Comparison of ENCODE assay signal across 1 cellular context in the genomic region with DNA sequence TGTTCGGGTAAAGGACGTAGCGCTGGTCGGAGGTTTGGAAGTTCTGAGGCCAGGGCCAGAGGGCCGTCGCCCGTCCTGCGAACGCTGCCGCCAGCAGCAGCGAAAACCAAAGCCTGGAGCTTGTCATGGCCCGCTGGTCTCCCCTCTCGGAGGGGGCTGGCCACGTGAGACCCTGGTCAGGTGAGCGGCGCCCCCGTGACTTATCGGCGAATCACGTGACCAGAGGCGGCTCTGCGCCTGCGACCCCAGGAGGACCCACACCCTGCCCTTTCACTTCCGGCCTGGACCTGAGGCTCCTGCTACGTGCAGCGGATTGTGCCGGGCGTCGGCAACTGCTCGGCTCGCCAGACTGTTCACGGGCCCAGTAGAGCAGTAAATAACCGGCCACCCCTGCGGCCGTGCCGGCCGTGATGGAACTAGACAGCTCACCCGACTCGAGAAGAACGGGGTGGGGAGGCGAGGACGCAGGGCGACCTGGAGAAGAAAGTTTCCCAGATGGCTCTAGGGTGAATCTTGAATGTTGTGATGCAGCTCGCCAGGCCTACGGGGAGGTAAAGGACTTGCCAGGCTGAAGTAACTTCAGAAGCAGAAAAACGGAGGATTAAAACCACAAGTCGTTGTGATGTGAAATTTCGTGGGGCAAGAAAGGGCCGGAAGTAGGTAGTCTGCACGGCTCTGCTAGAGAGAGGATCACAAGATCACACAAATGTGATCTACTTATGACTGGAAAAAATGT.
TF ChIP-seq lines count a peak whose summit lies in the region.

A gene (minus strand): TSS at position 169 of the 736 bp plus-strand sequence. CDS start 42 bp downstream, at position 127.

TF ChIP-seq in HepG2, 621 proteins besides CTCF, POLR2A, EP300 and RAD21 (continued from another document and continues in another):
- TF ChIP-seq, protein P1, sequence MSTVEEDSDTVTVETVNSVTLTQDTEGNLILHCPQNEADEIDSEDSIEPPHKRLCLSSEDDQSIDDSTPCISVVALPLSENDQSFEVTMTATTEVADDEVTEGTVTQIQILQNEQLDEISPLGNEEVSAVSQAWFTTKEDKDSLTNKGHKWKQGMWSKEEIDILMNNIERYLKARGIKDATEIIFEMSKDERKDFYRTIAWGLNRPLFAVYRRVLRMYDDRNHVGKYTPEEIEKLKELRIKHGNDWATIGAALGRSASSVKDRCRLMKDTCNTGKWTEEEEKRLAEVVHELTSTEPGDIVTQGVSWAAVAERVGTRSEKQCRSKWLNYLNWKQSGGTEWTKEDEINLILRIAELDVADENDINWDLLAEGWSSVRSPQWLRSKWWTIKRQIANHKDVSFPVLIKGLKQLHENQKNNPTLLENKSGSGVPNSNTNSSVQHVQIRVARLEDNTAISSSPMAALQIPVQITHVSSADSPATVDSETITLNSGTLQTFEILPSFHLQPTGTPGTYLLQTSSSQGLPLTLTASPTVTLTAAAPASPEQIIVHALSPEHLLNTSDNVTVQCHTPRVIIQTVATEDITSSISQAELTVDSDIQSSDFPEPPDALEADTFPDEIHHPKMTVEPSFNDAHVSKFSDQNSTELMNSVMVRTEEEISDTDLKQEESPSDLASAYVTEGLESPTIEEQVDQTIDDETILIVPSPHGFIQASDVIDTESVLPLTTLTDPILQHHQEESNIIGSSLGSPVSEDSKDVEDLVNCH (CRISPR knock-in tag; IDR thresholded peaks at IDR 0.05) = no peak
- TF ChIP-seq, protein P2, sequence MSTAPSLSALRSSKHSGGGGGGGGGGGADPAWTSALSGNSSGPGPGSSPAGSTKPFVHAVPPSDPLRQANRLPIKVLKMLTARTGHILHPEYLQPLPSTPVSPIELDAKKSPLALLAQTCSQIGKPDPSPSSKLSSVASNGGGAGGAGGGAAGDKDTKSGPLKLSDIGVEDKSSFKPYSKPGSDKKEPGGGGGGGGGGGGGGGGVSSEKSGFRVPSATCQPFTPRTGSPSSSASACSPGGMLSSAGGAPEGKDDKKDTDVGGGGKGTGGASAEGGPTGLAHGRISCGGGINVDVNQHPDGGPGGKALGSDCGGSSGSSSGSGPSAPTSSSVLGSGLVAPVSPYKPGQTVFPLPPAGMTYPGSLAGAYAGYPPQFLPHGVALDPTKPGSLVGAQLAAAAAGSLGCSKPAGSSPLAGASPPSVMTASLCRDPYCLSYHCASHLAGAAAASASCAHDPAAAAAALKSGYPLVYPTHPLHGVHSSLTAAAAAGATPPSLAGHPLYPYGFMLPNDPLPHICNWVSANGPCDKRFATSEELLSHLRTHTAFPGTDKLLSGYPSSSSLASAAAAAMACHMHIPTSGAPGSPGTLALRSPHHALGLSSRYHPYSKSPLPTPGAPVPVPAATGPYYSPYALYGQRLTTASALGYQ (CRISPR knock-in tag; IDR thresholded peaks at IDR 0.05) = peak; percentile 78
- peak; percentile 50; the same call in 1 of the 2 replicates for TF ChIP-seq ZNF776 (CRISPR knock-in tag; IDR thresholded peaks at IDR 0.05)
- peak; percentile 65; the same call in 1 of the 2 replicates for TF ChIP-seq ZNF224 (CRISPR knock-in tag; IDR thresholded peaks at IDR 0.05)
- peak; percentile 95; the same call in 1 of the 2 replicates for TF ChIP-seq CBX5 (CRISPR knock-in tag; IDR thresholded peaks at IDR 0.05; ENCODE audit: borderline replicate concordance)
- peak; percentile 37; the same call in 1 of the 2 replicates for TF ChIP-seq HMG20A (CRISPR knock-in tag; IDR thresholded peaks at IDR 0.05; ENCODE audit: borderline replicate concordance)
- TF ChIP-seq FOXC1 (CRISPR knock-in tag; IDR thresholded peaks at IDR 0.05; ENCODE audit: borderline replicate concordance) = peak; percentile 95
- peak; percentile 82 for TF ChIP-seq ZNF451 (CRISPR knock-in tag; IDR thresholded peaks at IDR 0.05)
- peak; percentile 94; the same call in 1 of the 2 replicates for TF ChIP-seq ZNF737 (CRISPR knock-in tag; IDR thresholded peaks at IDR 0.05; ENCODE audit: borderline replicate concordance)
- peak; percentile 76 for TF ChIP-seq RXRB (CRISPR knock-in tag; IDR thresholded peaks at IDR 0.05; ENCODE audit: borderline replicate concordance)
- no peak for TF ChIP-seq MZF1 (CRISPR knock-in tag; IDR thresholded peaks at IDR 0.05; ENCODE audit: borderline replicate concordance)
- TF ChIP-seq EHMT2 (IDR thresholded peaks at IDR 0.05; ENCODE audit: borderline replicate concordance, low read depth, low read length) = no peak
- TF ChIP-seq, protein P3, sequence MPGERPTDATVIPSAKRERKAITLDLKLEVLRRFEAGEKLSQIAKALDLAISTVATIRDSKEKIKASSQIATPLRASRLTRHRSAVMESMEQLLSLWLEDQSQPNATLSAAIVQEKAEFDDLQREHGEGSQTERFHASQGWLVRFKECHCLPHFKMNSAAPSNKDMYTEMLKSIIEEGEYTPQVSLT (CRISPR knock-in tag; IDR thresholded peaks at IDR 0.05; ENCODE audit: borderline replicate concordance, low read depth) = no peak
- TF ChIP-seq SRY (CRISPR knock-in tag; IDR thresholded peaks at IDR 0.05) = peak; percentile 96; the same call in 1 of the 2 replicates
- TF ChIP-seq ZNF878 (CRISPR knock-in tag; IDR thresholded peaks at IDR 0.05) = peak; percentile 86
- TF ChIP-seq ZNF543 (CRISPR knock-in tag; IDR thresholded peaks at IDR 0.05) = peak; percentile 79; the same call in 1 of the 2 replicates
- TF ChIP-seq ZNF83 (CRISPR knock-in tag; IDR thresholded peaks at IDR 0.05; ENCODE audit: borderline replicate concordance) = no peak
- TF ChIP-seq, protein P4, sequence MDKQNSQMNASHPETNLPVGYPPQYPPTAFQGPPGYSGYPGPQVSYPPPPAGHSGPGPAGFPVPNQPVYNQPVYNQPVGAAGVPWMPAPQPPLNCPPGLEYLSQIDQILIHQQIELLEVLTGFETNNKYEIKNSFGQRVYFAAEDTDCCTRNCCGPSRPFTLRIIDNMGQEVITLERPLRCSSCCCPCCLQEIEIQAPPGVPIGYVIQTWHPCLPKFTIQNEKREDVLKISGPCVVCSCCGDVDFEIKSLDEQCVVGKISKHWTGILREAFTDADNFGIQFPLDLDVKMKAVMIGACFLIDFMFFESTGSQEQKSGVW (CRISPR knock-in tag; IDR thresholded peaks at IDR 0.05; ENCODE audit: borderline replicate concordance) = peak; percentile 90; the same call in 1 of the 2 replicates
- 0 out of 2 replicates have a peak, but pooled peaks have one; percentile 39 for TF ChIP-seq HMG20B (CRISPR knock-in tag; conservative IDR thresholded peaks at IDR 0.05)
- TF ChIP-seq TAF1 (CRISPR knock-in tag; IDR thresholded peaks at IDR 0.05) = peak; percentile 97
- peak; percentile 97 for TF ChIP-seq ZNF547 (CRISPR knock-in tag; IDR thresholded peaks at IDR 0.05)
- peak; percentile 77 for TF ChIP-seq NR2F6 (IDR thresholded peaks at IDR 0.05)
- peak; percentile 87 for TF ChIP-seq NR2F6 (CRISPR knock-in tag; IDR thresholded peaks at IDR 0.05)
- TF ChIP-seq, protein P5, sequence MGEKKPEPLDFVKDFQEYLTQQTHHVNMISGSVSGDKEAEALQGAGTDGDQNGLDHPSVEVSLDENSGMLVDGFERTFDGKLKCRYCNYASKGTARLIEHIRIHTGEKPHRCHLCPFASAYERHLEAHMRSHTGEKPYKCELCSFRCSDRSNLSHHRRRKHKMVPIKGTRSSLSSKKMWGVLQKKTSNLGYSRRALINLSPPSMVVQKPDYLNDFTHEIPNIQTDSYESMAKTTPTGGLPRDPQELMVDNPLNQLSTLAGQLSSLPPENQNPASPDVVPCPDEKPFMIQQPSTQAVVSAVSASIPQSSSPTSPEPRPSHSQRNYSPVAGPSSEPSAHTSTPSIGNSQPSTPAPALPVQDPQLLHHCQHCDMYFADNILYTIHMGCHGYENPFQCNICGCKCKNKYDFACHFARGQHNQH (CRISPR knock-in tag; IDR thresholded peaks at IDR 0.05) = peak; percentile 78
- TF ChIP-seq, protein P6, sequence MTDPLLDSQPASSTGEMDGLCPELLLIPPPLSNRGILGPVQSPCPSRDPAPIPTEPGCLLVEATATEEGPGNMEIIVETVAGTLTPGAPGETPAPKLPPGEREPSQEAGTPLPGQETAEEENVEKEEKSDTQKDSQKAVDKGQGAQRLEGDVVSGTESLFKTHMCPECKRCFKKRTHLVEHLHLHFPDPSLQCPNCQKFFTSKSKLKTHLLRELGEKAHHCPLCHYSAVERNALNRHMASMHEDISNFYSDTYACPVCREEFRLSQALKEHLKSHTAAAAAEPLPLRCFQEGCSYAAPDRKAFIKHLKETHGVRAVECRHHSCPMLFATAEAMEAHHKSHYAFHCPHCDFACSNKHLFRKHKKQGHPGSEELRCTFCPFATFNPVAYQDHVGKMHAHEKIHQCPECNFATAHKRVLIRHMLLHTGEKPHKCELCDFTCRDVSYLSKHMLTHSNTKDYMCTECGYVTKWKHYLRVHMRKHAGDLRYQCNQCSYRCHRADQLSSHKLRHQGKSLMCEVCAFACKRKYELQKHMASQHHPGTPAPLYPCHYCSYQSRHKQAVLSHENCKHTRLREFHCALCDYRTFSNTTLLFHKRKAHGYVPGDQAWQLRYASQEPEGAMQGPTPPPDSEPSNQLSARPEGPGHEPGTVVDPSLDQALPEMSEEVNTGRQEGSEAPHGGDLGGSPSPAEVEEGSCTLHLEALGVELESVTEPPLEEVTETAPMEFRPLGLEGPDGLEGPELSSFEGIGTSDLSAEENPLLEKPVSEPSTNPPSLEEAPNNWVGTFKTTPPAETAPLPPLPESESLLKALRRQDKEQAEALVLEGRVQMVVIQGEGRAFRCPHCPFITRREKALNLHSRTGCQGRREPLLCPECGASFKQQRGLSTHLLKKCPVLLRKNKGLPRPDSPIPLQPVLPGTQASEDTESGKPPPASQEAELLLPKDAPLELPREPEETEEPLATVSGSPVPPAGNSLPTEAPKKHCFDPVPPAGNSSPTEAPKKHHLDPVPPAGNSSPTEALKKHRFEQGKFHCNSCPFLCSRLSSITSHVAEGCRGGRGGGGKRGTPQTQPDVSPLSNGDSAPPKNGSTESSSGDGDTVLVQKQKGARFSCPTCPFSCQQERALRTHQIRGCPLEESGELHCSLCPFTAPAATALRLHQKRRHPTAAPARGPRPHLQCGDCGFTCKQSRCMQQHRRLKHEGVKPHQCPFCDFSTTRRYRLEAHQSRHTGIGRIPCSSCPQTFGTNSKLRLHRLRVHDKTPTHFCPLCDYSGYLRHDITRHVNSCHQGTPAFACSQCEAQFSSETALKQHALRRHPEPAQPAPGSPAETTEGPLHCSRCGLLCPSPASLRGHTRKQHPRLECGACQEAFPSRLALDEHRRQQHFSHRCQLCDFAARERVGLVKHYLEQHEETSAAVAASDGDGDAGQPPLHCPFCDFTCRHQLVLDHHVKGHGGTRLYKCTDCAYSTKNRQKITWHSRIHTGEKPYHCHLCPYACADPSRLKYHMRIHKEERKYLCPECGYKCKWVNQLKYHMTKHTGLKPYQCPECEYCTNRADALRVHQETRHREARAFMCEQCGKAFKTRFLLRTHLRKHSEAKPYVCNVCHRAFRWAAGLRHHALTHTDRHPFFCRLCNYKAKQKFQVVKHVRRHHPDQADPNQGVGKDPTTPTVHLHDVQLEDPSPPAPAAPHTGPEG (CRISPR knock-in tag; IDR thresholded peaks at IDR 0.05) = 0 out of 2 replicates have a peak, but pooled peaks have one; percentile 37
- TF ChIP-seq CBX2 (IDR thresholded peaks at IDR 0.05; ENCODE audit: low read depth, low read length) = no peak
- peak; percentile 93; the same call in 1 of the 2 replicates for TF ChIP-seq CBX2 (CRISPR knock-in tag; IDR thresholded peaks at IDR 0.05; ENCODE audit: low read depth)
- TF ChIP-seq NFYB (CRISPR knock-in tag; IDR thresholded peaks at IDR 0.05) = no peak
- peak; percentile 75; the same call in 1 of the 2 replicates for TF ChIP-seq ZFP41 (CRISPR knock-in tag; IDR thresholded peaks at IDR 0.05; ENCODE audit: borderline replicate concordance)
- TF ChIP-seq SMAD1 (CRISPR knock-in tag; IDR thresholded peaks at IDR 0.05; ENCODE audit: borderline replicate concordance, low read depth) = peak; percentile 82; the same call in 1 of the 2 replicates
- peak; percentile 26; the same call in 1 of the 2 replicates for TF ChIP-seq ZNF343 (CRISPR knock-in tag; IDR thresholded peaks at IDR 0.05)
- peak; percentile 100 for TF ChIP-seq SAP130 (CRISPR knock-in tag; IDR thresholded peaks at IDR 0.05; ENCODE audit: low read depth)
- TF ChIP-seq, protein P7, sequence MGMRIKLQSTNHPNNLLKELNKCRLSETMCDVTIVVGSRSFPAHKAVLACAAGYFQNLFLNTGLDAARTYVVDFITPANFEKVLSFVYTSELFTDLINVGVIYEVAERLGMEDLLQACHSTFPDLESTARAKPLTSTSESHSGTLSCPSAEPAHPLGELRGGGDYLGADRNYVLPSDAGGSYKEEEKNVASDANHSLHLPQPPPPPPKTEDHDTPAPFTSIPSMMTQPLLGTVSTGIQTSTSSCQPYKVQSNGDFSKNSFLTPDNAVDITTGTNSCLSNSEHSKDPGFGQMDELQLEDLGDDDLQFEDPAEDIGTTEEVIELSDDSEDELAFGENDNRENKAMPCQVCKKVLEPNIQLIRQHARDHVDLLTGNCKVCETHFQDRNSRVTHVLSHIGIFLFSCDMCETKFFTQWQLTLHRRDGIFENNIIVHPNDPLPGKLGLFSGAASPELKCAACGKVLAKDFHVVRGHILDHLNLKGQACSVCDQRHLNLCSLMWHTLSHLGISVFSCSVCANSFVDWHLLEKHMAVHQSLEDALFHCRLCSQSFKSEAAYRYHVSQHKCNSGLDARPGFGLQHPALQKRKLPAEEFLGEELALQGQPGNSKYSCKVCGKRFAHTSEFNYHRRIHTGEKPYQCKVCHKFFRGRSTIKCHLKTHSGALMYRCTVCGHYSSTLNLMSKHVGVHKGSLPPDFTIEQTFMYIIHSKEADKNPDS (CRISPR knock-in tag; IDR thresholded peaks at IDR 0.05) = peak; percentile 91
- TF ChIP-seq ZNF780A (CRISPR knock-in tag; IDR thresholded peaks at IDR 0.05) = no peak
- TF ChIP-seq AGO1 (IDR thresholded peaks at IDR 0.05; ENCODE audit: low read depth, low read length, poor library complexity, severe bottlenecking) = peak; percentile 29
- peak; percentile 94; the same call in 1 of the 2 replicates for TF ChIP-seq ZNF766 (CRISPR knock-in tag; IDR thresholded peaks at IDR 0.05; ENCODE audit: borderline replicate concordance)
- TF ChIP-seq, protein P8, sequence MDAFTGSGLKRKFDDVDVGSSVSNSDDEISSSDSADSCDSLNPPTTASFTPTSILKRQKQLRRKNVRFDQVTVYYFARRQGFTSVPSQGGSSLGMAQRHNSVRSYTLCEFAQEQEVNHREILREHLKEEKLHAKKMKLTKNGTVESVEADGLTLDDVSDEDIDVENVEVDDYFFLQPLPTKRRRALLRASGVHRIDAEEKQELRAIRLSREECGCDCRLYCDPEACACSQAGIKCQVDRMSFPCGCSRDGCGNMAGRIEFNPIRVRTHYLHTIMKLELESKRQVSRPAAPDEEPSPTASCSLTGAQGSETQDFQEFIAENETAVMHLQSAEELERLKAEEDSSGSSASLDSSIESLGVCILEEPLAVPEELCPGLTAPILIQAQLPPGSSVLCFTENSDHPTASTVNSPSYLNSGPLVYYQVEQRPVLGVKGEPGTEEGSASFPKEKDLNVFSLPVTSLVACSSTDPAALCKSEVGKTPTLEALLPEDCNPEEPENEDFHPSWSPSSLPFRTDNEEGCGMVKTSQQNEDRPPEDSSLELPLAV (CRISPR knock-in tag; conservative IDR thresholded peaks at IDR 0.05; ENCODE audit: low read depth) = no peak
- no peak for TF ChIP-seq MLLT10 (CRISPR knock-in tag; IDR thresholded peaks at IDR 0.05)
- TF ChIP-seq ZNF33A (CRISPR knock-in tag; IDR thresholded peaks at IDR 0.05; ENCODE audit: borderline replicate concordance) = peak; percentile 13; the same call in 1 of the 2 replicates
- no peak for TF ChIP-seq ATRX (CRISPR knock-in tag; IDR thresholded peaks at IDR 0.05; ENCODE audit: borderline replicate concordance)
- TF ChIP-seq JUNB (CRISPR knock-in tag; IDR thresholded peaks at IDR 0.05; ENCODE audit: borderline replicate concordance) = no peak
- TF ChIP-seq, protein P9, sequence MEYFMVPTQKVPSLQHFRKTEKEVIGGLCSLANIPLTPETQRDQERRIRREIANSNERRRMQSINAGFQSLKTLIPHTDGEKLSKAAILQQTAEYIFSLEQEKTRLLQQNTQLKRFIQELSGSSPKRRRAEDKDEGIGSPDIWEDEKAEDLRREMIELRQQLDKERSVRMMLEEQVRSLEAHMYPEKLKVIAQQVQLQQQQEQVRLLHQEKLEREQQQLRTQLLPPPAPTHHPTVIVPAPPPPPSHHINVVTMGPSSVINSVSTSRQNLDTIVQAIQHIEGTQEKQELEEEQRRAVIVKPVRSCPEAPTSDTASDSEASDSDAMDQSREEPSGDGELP (IDR thresholded peaks at IDR 0.05; ENCODE audit: borderline replicate concordance, low read depth) = peak; percentile 74; the same call in 1 of the 2 replicates
